ENCODE assay signal across 14 cellular contexts in genomic region chr16:12027091-12027490, GRCh38. TPM values are rescaled to one million over a fixed set of nuclear protein-coding genes. Genes with fewer than 3 reads are reported as not detected.
DNase-seq lines count a peak whose midpoint lies in the region; ATAC-seq and TF ChIP-seq lines count a peak whose summit lies in the region.
"Had no signal": no experiment of that assay in that cellular context is flagged by ENCODE, and none has a peak within 500 bp of the region (broad histone marks: within the 10 kb centered on the region; RNA-seq: fewer than 3 reads in every experiment).

No MANE protein-coding gene starts in this region.

- H3K27ac Mint-ChIP-seq in WTC11, result no peak overlapping the region
- H3K27ac Mint-ChIP-seq: activated CD4-positive, alpha-beta T cell treated with anti-CD3 and anti-CD28 coated beads for 36 hours had no signal

- POLR2A ChIA-PET in WTC11 (lab: Charles Lee), result no interaction called here

- H3K4me1 ChIP-seq in adrenal gland (replicated peaks in 1 of 2) (peaks cover 0 to 3% of the 10 kb centered on the region in 2 donors), BE2C (no peaks in the 10 kb centered on the region)
- H3K4me1 ChIP-seq: lower lobe of right lung, tibial artery had no signal

- H3K9me3 ChIP-seq in adrenal gland (replicated peaks in 1 of 3) (no peaks in the 10 kb centered on the region), BE2C (no peaks in the 10 kb centered on the region)
- H3K9me3 ChIP-seq: lower lobe of right lung, tibial artery had no signal

- H3K4me1 Mint-ChIP-seq in WTC11, result peaks cover 4% of the 10 kb centered on the region

- H3K36me3 ChIP-seq in adrenal gland (replicated peaks in 1 of 2), result no peaks in the 10 kb centered on the region
- H3K36me3 ChIP-seq in BE2C, result no peaks in the 10 kb centered on the region

- peak; percentile 38; the same call in 1 of the 2 replicates for ATAC-seq in WTC11
- ATAC-seq: activated CD4-positive, alpha-beta T cell treated with anti-CD3 and anti-CD28 coated beads for 36 hours had no signal

- no peaks in the 10 kb centered on the region for H3K27me3 Mint-ChIP-seq in WTC11 (ENCODE audit: low read depth)
- H3K27me3 Mint-ChIP-seq: activated CD4-positive, alpha-beta T cell treated with anti-CD3 and anti-CD28 coated beads for 36 hours had no signal

- TF ChIP-seq POLR2A in adrenal gland (IDR thresholded peaks at IDR 0.05), result no peak

- H3K36me3 Mint-ChIP-seq in WTC11, result no peaks in the 10 kb centered on the region

- H3K27ac ChIP-seq in adrenal gland, result no peak overlapping the region
- H3K27ac ChIP-seq: C4-2B, HL-60, lower lobe of right lung, tibial artery had no signal

- CTCF ChIA-PET in WTC11 (lab: Charles Lee), result interaction anchor here (1.0 kb wide), 1 partner anchor 655 kb away, joined by 3 read pairs; no protein-coding TSS in a partner anchor

- H3K4me3 Mint-ChIP-seq in WTC11, result no peak overlapping the region
- H3K4me3 Mint-ChIP-seq: activated CD4-positive, alpha-beta T cell treated with anti-CD3 and anti-CD28 coated beads for 36 hours had no signal

- H3K27me3 ChIP-seq in adrenal gland (no peaks in the 10 kb centered on the region), BE2C (no peaks in the 10 kb centered on the region)
- H3K27me3 ChIP-seq: tibial artery had no signal

- H3K4me3 ChIP-seq in adrenal gland (no peak overlapping the region), BE2C (ENCODE audit: low read depth, low read length) (no peak overlapping the region)
- H3K4me3 ChIP-seq: lower lobe of right lung, tibial artery had no signal

- peaks cover 5% of the 10 kb centered on the region; the same call in 1 of the 2 replicates for H3K9me3 Mint-ChIP-seq in WTC11

- 82 to 92% (median 90%) methylated on average over 11 of the region's 11 CpGs for WGBS in adrenal gland, 4 donors

- TF ChIP-seq CTCF in WTC11 (IDR thresholded peaks at IDR 0.05) (no peak), adrenal gland (IDR thresholded peaks at IDR 0.05) (no peak), BE2C (IDR thresholded peaks at IDR 0.05; ENCODE audit: low read depth, low read length) (no peak)

- DNase-seq in DMS79 (lab: John Stamatoyannopoulos, UW) (peak; percentile 73), NCI-H2081 treated with DMSO at 0.1 percent for 48 hours (lab: John Stamatoyannopoulos, UW) (peak; percentile 10), WTC11 (ENCODE audit: low spot score) (no peak), left kidney (ENCODE audit: low read depth, low spot score) (peak; percentile 16), NCI-H1436 treated with DMSO at 0.1 percent for 48 hours (lab: John Stamatoyannopoulos, UW) (no peak), adrenal gland (no peak), BE2C (no peak), pons (ENCODE audit: low spot score) (no peak)
- DNase-seq: activated CD4-positive, alpha-beta T cell treated with anti-CD3 and anti-CD28 coated beads for 36 hours; foreskin fibroblast; lower lobe of right lung; tibial artery had no signal

- intact Hi-C loops in adrenal gland (cut with DNase I), result no loop called here

TF ChIP-seq in WTC11, 78 proteins besides CTCF, POLR2A, EP300 and RAD21:
- TF ChIP-seq STAT6 (CRISPR knock-in tag; conservative IDR thresholded peaks at IDR 0.05; ENCODE audit: low read depth) (no peak), PREB (CRISPR knock-in tag; IDR thresholded peaks at IDR 0.05; ENCODE audit: borderline replicate concordance) (no peak), CREM (CRISPR knock-in tag; IDR thresholded peaks at IDR 0.05) (no peak), FOXJ3 (CRISPR knock-in tag; IDR thresholded peaks at IDR 0.05; ENCODE audit: borderline replicate concordance) (no peak), HMGA2 (CRISPR knock-in tag; IDR thresholded peaks at IDR 0.05) (no peak), MLX (CRISPR knock-in tag; IDR thresholded peaks at IDR 0.05) (no peak), FOXP4 (CRISPR knock-in tag; IDR thresholded peaks at IDR 0.05) (no peak), NR1H2 (CRISPR knock-in tag; IDR thresholded peaks at IDR 0.05) (no peak), MXD4 (CRISPR knock-in tag; IDR thresholded peaks at IDR 0.05; ENCODE audit: borderline replicate concordance) (no peak)

RNA-seq across cellular contexts. Expression of gene SNX29, which starts 50.6 kb away (rescaled TPM):
- total RNA-seq in WTC11 (2021) (7.7 to 11.4 TPM (median 10.2 TPM) in 3 replicates), adrenal gland (10 to 100 TPM in 7 of 8 donors, 1 to 10 TPM in 1; 9.4 to 33.7 (median 20.7) TPM)
- polyA plus RNA-seq in adrenal gland, result 1 to 10 TPM; 2.2 to 7.4 (median 4.7) TPM
- polyA plus RNA-seq in BE2C (2012; ENCODE audit: insufficient read depth, insufficient read length, low read depth), result 2.9 TPM

Comparison
In these comparisons a context has a peak if more than half of its experiments do, and no peak if none do; other contexts are left out.
1. DNase-seq: peak in DMS79 (single experiment), NCI-H2081 treated with DMSO at 0.1 percent for 48 hours (single experiment) and left kidney (single experiment); none in WTC11 (single experiment), NCI-H1436 treated with DMSO at 0.1 percent for 48 hours (single experiment), adrenal gland (0 of 7), BE2C (single experiment) and pons (single experiment).